Comparison of ENCODE assay signal across 1 cellular context in genomic region chr3:170027691-170028102, GRCh38.
TF ChIP-seq lines count a peak whose summit lies in the region.

No MANE protein-coding gene starts in this region.

TF ChIP-seq in HepG2, 621 proteins besides CTCF, POLR2A, EP300 and RAD21 (continued from another document and continues in another):
- TF ChIP-seq SETDB1 (CRISPR knock-in tag; IDR thresholded peaks at IDR 0.05; ENCODE audit: borderline replicate concordance) (no peak), ZNF562 (CRISPR knock-in tag; IDR thresholded peaks at IDR 0.05; ENCODE audit: borderline replicate concordance) (no peak), ZHX2 (IDR thresholded peaks at IDR 0.05; ENCODE audit: low read depth) (no peak), ZHX2 (CRISPR knock-in tag; IDR thresholded peaks at IDR 0.05; ENCODE audit: borderline replicate concordance) (no peak), KDM6A (CRISPR knock-in tag; IDR thresholded peaks at IDR 0.05; ENCODE audit: low read depth) (no peak), ZNF513 (CRISPR knock-in tag; conservative IDR thresholded peaks at IDR 0.05) (no peak), ZNF543 (CRISPR knock-in tag; IDR thresholded peaks at IDR 0.05) (no peak), MTA1 (CRISPR knock-in tag; IDR thresholded peaks at IDR 0.05; ENCODE audit: borderline replicate concordance) (no peak), SOX5 (CRISPR knock-in tag; IDR thresholded peaks at IDR 0.05; ENCODE audit: borderline replicate concordance) (peak; percentile 54; the same call in 1 of the 2 replicates), RXRB (CRISPR knock-in tag; IDR thresholded peaks at IDR 0.05; ENCODE audit: borderline replicate concordance) (peak; percentile 66), MAFK (conservative IDR thresholded peaks at IDR 0.05 in 1 of 2, IDR thresholded peaks at IDR 0.05 in 1 of 2; ENCODE audit: low read length in 2 of 2) (no peak), KDM3A (CRISPR knock-in tag; IDR thresholded peaks at IDR 0.05; ENCODE audit: low read depth) (no peak), ZNF274 (CRISPR knock-in tag; IDR thresholded peaks at IDR 0.05) (no peak), THAP8 (CRISPR knock-in tag; IDR thresholded peaks at IDR 0.05; ENCODE audit: borderline replicate concordance) (no peak), ZNF766 (CRISPR knock-in tag; IDR thresholded peaks at IDR 0.05; ENCODE audit: borderline replicate concordance) (no peak), FOSL2 (CRISPR knock-in tag; IDR thresholded peaks at IDR 0.05) (0 out of 2 replicates have a peak, but pooled peaks have one; percentile 19), ZNF761 (CRISPR knock-in tag; conservative IDR thresholded peaks at IDR 0.05) (no peak), MXI1 (IDR thresholded peaks at IDR 0.05; ENCODE audit: borderline replicate concordance, low read depth, low read length) (peak; percentile 13; the same call in 1 of the 3 replicates), ZNF564 (CRISPR knock-in tag; IDR thresholded peaks at IDR 0.05) (no peak), SAP130 (CRISPR knock-in tag; IDR thresholded peaks at IDR 0.05; ENCODE audit: low read depth) (peak; percentile 38; the same call in 1 of the 2 replicates), PBX2 (CRISPR knock-in tag; IDR thresholded peaks at IDR 0.05) (0 out of 2 replicates have a peak, but pooled peaks have one; percentile 17), EZH2 (conservative IDR thresholded peaks at IDR 0.05; ENCODE audit: low read depth, low read length) (no peak), EHMT2 (IDR thresholded peaks at IDR 0.05; ENCODE audit: borderline replicate concordance, low read depth, low read length) (no peak), RBM39 (IDR thresholded peaks at IDR 0.05; ENCODE audit: low read depth, low read length, poor library complexity, severe bottlenecking) (no peak), ZBTB7B (CRISPR knock-in tag; IDR thresholded peaks at IDR 0.05) (no peak), HDAC6 (IDR thresholded peaks at IDR 0.05; ENCODE audit: low read depth, low read length) (no peak), FOXA3 (CRISPR knock-in tag; IDR thresholded peaks at IDR 0.05) (peak; percentile 82), ZBTB1 (CRISPR knock-in tag; IDR thresholded peaks at IDR 0.05; ENCODE audit: borderline replicate concordance) (no peak), ZFYVE20 (CRISPR knock-in tag; IDR thresholded peaks at IDR 0.05; ENCODE audit: borderline replicate concordance, low read depth) (no peak), GATAD2A (CRISPR knock-in tag; IDR thresholded peaks at IDR 0.05) (peak; percentile 38; the same call in 1 of the 2 replicates), SMAD3 (CRISPR knock-in tag; IDR thresholded peaks at IDR 0.05) (no peak), SMAD1 (CRISPR knock-in tag; IDR thresholded peaks at IDR 0.05; ENCODE audit: borderline replicate concordance, low read depth) (no peak), ZNF781 (CRISPR knock-in tag; IDR thresholded peaks at IDR 0.05; ENCODE audit: borderline replicate concordance, not compliant biosample characterization) (no peak), HOXA3 (CRISPR knock-in tag; IDR thresholded peaks at IDR 0.05) (0 out of 2 replicates have a peak, but pooled peaks have one; percentile 25), TEAD3 (CRISPR knock-in tag; optimal IDR thresholded peaks at IDR 0.05; ENCODE audit: borderline replicate concordance) (peak; percentile 54), SOX13 (IDR thresholded peaks at IDR 0.05) (no peak), SOX13 (CRISPR knock-in tag; conservative IDR thresholded peaks at IDR 0.05 in 1 of 2, IDR thresholded peaks at IDR 0.05 in 1 of 2) (peak in 1 of 2 experiments; percentile 43; a peak in 1 of 4 replicates), ZNF644 (CRISPR knock-in tag; IDR thresholded peaks at IDR 0.05; ENCODE audit: low read depth) (peak; percentile 83), ZNF639 (CRISPR knock-in tag; conservative IDR thresholded peaks at IDR 0.05) (no peak)
- TF ChIP-seq, protein P1, sequence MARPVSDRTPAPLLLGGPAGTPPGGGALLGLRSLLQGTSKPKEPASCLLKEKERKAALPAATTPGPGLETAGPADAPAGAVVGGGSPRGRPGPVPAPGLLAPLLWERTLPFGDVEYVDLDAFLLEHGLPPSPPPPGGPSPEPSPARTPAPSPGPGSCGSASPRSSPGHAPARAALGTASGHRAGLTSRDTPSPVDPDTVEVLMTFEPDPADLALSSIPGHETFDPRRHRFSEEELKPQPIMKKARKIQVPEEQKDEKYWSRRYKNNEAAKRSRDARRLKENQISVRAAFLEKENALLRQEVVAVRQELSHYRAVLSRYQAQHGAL (CRISPR knock-in tag; IDR thresholded peaks at IDR 0.05; ENCODE audit: not compliant biosample characterization): no peak
- TF ChIP-seq, protein P2, sequence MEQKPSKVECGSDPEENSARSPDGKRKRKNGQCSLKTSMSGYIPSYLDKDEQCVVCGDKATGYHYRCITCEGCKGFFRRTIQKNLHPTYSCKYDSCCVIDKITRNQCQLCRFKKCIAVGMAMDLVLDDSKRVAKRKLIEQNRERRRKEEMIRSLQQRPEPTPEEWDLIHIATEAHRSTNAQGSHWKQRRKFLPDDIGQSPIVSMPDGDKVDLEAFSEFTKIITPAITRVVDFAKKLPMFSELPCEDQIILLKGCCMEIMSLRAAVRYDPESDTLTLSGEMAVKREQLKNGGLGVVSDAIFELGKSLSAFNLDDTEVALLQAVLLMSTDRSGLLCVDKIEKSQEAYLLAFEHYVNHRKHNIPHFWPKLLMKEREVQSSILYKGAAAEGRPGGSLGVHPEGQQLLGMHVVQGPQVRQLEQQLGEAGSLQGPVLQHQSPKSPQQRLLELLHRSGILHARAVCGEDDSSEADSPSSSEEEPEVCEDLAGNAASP (CRISPR knock-in tag; IDR thresholded peaks at IDR 0.05; ENCODE audit: borderline replicate concordance): peak; percentile 18; the same call in 1 of the 2 replicates
- TF ChIP-seq, protein P3, sequence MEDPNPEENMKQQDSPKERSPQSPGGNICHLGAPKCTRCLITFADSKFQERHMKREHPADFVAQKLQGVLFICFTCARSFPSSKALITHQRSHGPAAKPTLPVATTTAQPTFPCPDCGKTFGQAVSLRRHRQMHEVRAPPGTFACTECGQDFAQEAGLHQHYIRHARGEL (CRISPR knock-in tag; IDR thresholded peaks at IDR 0.05): no peak
- TF ChIP-seq, protein P4, sequence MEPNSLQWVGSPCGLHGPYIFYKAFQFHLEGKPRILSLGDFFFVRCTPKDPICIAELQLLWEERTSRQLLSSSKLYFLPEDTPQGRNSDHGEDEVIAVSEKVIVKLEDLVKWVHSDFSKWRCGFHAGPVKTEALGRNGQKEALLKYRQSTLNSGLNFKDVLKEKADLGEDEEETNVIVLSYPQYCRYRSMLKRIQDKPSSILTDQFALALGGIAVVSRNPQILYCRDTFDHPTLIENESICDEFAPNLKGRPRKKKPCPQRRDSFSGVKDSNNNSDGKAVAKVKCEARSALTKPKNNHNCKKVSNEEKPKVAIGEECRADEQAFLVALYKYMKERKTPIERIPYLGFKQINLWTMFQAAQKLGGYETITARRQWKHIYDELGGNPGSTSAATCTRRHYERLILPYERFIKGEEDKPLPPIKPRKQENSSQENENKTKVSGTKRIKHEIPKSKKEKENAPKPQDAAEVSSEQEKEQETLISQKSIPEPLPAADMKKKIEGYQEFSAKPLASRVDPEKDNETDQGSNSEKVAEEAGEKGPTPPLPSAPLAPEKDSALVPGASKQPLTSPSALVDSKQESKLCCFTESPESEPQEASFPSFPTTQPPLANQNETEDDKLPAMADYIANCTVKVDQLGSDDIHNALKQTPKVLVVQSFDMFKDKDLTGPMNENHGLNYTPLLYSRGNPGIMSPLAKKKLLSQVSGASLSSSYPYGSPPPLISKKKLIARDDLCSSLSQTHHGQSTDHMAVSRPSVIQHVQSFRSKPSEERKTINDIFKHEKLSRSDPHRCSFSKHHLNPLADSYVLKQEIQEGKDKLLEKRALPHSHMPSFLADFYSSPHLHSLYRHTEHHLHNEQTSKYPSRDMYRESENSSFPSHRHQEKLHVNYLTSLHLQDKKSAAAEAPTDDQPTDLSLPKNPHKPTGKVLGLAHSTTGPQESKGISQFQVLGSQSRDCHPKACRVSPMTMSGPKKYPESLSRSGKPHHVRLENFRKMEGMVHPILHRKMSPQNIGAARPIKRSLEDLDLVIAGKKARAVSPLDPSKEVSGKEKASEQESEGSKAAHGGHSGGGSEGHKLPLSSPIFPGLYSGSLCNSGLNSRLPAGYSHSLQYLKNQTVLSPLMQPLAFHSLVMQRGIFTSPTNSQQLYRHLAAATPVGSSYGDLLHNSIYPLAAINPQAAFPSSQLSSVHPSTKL (CRISPR knock-in tag; IDR thresholded peaks at IDR 0.05): peak; percentile 44; the same call in 1 of the 2 replicates
- TF ChIP-seq, protein P5, sequence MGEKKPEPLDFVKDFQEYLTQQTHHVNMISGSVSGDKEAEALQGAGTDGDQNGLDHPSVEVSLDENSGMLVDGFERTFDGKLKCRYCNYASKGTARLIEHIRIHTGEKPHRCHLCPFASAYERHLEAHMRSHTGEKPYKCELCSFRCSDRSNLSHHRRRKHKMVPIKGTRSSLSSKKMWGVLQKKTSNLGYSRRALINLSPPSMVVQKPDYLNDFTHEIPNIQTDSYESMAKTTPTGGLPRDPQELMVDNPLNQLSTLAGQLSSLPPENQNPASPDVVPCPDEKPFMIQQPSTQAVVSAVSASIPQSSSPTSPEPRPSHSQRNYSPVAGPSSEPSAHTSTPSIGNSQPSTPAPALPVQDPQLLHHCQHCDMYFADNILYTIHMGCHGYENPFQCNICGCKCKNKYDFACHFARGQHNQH (CRISPR knock-in tag; IDR thresholded peaks at IDR 0.05): peak; percentile 69; the same call in 1 of the 2 replicates
